ENCODE assay signal across 19 cellular contexts in genomic region chr1:77014396-77014795, GRCh38.
DNase-seq lines count a peak whose midpoint lies in the region; ATAC-seq, FAIRE-seq and TF ChIP-seq lines count a peak whose summit lies in the region.
"Had no signal": no experiment of that assay in that cellular context is flagged by ENCODE, and none has a peak within 500 bp of the region (broad histone marks: within the 10 kb centered on the region; RNA-seq: fewer than 3 reads in every experiment).

No MANE protein-coding gene starts in this region.

- H3K4me3 Mint-ChIP-seq in activated T-helper 1 cell treated with anti-CD3 and anti-CD28 coated beads, Interleukin-12 subunit alpha, Interleukin-12 subunit beta, Interleukin-2, Interleukin-4 antibody, amounts not matched to agents 30 ng/mL and 10 ng/mL and 1 ng/mL, durations not matched to agents 14 hours and 24 hours and 36 hours = no peak overlapping the region
- H3K4me3 Mint-ChIP-seq: H9, T-cell had no signal

- WGBS in K562 (ENCODE audit: insufficient coverage, low coverage, missing lambda C conversion rate) = 8% methylated on average over 1 of the region's 2 CpGs

- H3K27ac Mint-ChIP-seq in activated T-helper 1 cell treated with anti-CD3 and anti-CD28 coated beads, Interleukin-12 subunit alpha, Interleukin-12 subunit beta, Interleukin-2, Interleukin-4 antibody, amounts not matched to agents 30 ng/mL and 10 ng/mL and 1 ng/mL, durations not matched to agents 14 hours and 24 hours and 36 hours = no peak overlapping the region
- H3K27ac Mint-ChIP-seq: H9, T-cell had no signal

- ATAC-seq in K562 = no peak
- ATAC-seq: HepG2, T-cell had no signal

- no peaks in the 10 kb centered on the region for H3K9me3 ChIP-seq in K562 (replicated peaks; ENCODE audit: control insufficient read depth, insufficient read depth, low read depth, low read length)
- H3K9me3 ChIP-seq: BLaER1 treated with 17β-estradiol and CSF1 and Interleukin-3, amounts not matched to agents 10 nM and 100 nM; SJSA1 had no signal

- no peak for FAIRE-seq in K562 (lab: Jason Lieb, UNC)
- FAIRE-seq: G401.6, HepG2 had no signal

- H3K27me3 ChIP-seq in K562 (ENCODE audit: control insufficient read depth in 2 of 2, insufficient read depth in 2 of 2, low read length in 2 of 2) = no peaks in the 10 kb centered on the region
- H3K27me3 ChIP-seq: BLaER1 treated with 17β-estradiol and CSF1 and Interleukin-3, amounts not matched to agents 10 nM and 100 nM had no signal

- no peaks in the 10 kb centered on the region for H3K4me1 ChIP-seq in K562 (replicated peaks in 1 of 2; ENCODE audit: control insufficient read depth in 2 of 2, insufficient read depth in 2 of 2, low read length in 2 of 2)
- H3K4me1 ChIP-seq: SJSA1 had no signal

- no peak for TF ChIP-seq EP300 in K562 (IDR thresholded peaks at IDR 0.05; ENCODE audit: low read length)

- DNase-seq in D341Med (ENCODE audit: low spot score) (peak; percentile 67), HEK293T (ENCODE audit: extremely low spot score) (no peak), K562 (ENCODE audit: extremely low read depth in 1 of 4, low spot score in 3 of 4) (no peak), myocyte (ENCODE audit: low read depth) (peak; percentile 49), NCI-H774 (lab: John Stamatoyannopoulos, UW) (no peak), activated gamma-delta T cell (lab: John Stamatoyannopoulos, UW) (no peak), ureter (ENCODE audit: low spot score) (no peak)
- no peak for DNase-seq in activated T-helper 1 cell treated with anti-CD3 and anti-CD28 coated beads, Interleukin-12 subunit alpha, Interleukin-12 subunit beta, Interleukin-2, Interleukin-4 antibody, amounts not matched to agents 30 ng/mL and 10 ng/mL and 1 ng/mL, durations not matched to agents 14 hours and 24 hours and 36 hours (ENCODE audit: low spot score)
- DNase-seq: DMS79; H9; NCI-H1436; NCI-H2029 treated with DMSO at 0.1 percent for 48 hours; NCI-H524 treated with DMSO at 0.1 percent for 48 hours; NK-92 treated with Interleukin-12 subunit alpha and Interleukin-12 subunit beta, amount 100 ng/mL, for 24 hours; T-cell had no signal

- H3K36me3 Mint-ChIP-seq in activated T-helper 1 cell treated with anti-CD3 and anti-CD28 coated beads, Interleukin-12 subunit alpha, Interleukin-12 subunit beta, Interleukin-2, Interleukin-4 antibody, amounts not matched to agents 30 ng/mL and 10 ng/mL and 1 ng/mL, durations not matched to agents 14 hours and 24 hours and 36 hours (ENCODE audit: low read depth) = no peaks in the 10 kb centered on the region
- H3K36me3 Mint-ChIP-seq: T-cell had no signal

- H3K79me2 ChIP-seq in K562 (ENCODE audit: control insufficient read depth, insufficient read depth, low read length) = no peaks in the 10 kb centered on the region

- TF ChIP-seq CTCF in K562 (IDR thresholded peaks at IDR 0.05 in 2 of 3, conservative IDR thresholded peaks at IDR 0.05 in 1 of 3; ENCODE audit: insufficient read depth in 2 of 3, low read depth in 1 of 3, low read length in 3 of 3) = no peak

- no peaks in the 10 kb centered on the region for H3K9me3 Mint-ChIP-seq in activated T-helper 1 cell treated with anti-CD3 and anti-CD28 coated beads, Interleukin-12 subunit alpha, Interleukin-12 subunit beta, Interleukin-2, Interleukin-4 antibody, amounts not matched to agents 30 ng/mL and 10 ng/mL and 1 ng/mL, durations not matched to agents 14 hours and 24 hours and 36 hours
- H3K9me3 Mint-ChIP-seq: H9, T-cell had no signal

- no peaks in the 10 kb centered on the region for H3K36me3 ChIP-seq in K562 (ENCODE audit: control insufficient read depth, insufficient read depth, low read length)
- H3K36me3 ChIP-seq: BLaER1 treated with 17β-estradiol and CSF1 and Interleukin-3, amounts not matched to agents 10 nM and 100 nM; SJSA1 had no signal

- no peak overlapping the region for H2AFZ ChIP-seq in K562 (ENCODE audit: low read depth, low read length)

- no peak overlapping the region for H3K4me2 ChIP-seq in K562 (ENCODE audit: insufficient read depth, low read length)
- H3K4me2 ChIP-seq: BLaER1 treated with 17β-estradiol and CSF1 and Interleukin-3, amounts not matched to agents 10 nM and 100 nM had no signal

- no peaks in the 10 kb centered on the region for H3K9me1 ChIP-seq in K562 (ENCODE audit: control insufficient read depth, insufficient read depth, low read length)

- TF ChIP-seq RAD21 in K562 (CRISPR knock-in tag; conservative IDR thresholded peaks at IDR 0.05 in 1 of 2, IDR thresholded peaks at IDR 0.05 in 1 of 2) = no peak

- POLR2A ChIA-PET in HEK293T (lab: Yijun Ruan, JAX) (no interaction called here), K562 (lab: Yijun Ruan, JAX) (no interaction called here)

- H4K20me1 ChIP-seq in K562 (replicated peaks; ENCODE audit: control insufficient read depth, insufficient read depth, low read length) = no peaks in the 10 kb centered on the region
- H4K20me1 ChIP-seq: BLaER1 treated with 17β-estradiol and CSF1 and Interleukin-3, amounts not matched to agents 10 nM and 100 nM had no signal

- CTCF ChIA-PET in HEK293T (lab: Yijun Ruan, JAX) = interaction anchor here (0.6 kb wide), 1 partner anchor 48 kb away, joined by 3 read pairs; no protein-coding TSS in a partner anchor
- CTCF ChIA-PET in K562 (lab: Yijun Ruan, JAX; ENCODE audit: low intra/inter-chr PET ratio) = no interaction called here

- no peaks in the 10 kb centered on the region for H3K27me3 Mint-ChIP-seq in activated T-helper 1 cell treated with anti-CD3 and anti-CD28 coated beads, Interleukin-12 subunit alpha, Interleukin-12 subunit beta, Interleukin-2, Interleukin-4 antibody, amounts not matched to agents 30 ng/mL and 10 ng/mL and 1 ng/mL, durations not matched to agents 14 hours and 24 hours and 36 hours (ENCODE audit: insufficient read depth)

- H3K4me3 ChIP-seq in K562 = no peak overlapping the region
- H3K4me3 ChIP-seq: BLaER1 treated with 17β-estradiol and CSF1 and Interleukin-3, amounts not matched to agents 10 nM and 100 nM; SJSA1 had no signal

- H3K4me1 Mint-ChIP-seq in activated T-helper 1 cell treated with anti-CD3 and anti-CD28 coated beads, Interleukin-12 subunit alpha, Interleukin-12 subunit beta, Interleukin-2, Interleukin-4 antibody, amounts not matched to agents 30 ng/mL and 10 ng/mL and 1 ng/mL, durations not matched to agents 14 hours and 24 hours and 36 hours (ENCODE audit: low read depth) = no peaks in the 10 kb centered on the region
- H3K4me1 Mint-ChIP-seq: T-cell had no signal

- in situ Hi-C loops in K562 (cut with MboI) = no loop called here

- no peak for TF ChIP-seq POLR2A in K562 (conservative IDR thresholded peaks at IDR 0.05)

- H3K27ac ChIP-seq in K562 (ENCODE audit: extremely low read depth, low read depth, low read length) = no peak overlapping the region
- H3K27ac ChIP-seq: BLaER1 treated with 17β-estradiol and CSF1 and Interleukin-3, amounts not matched to agents 10 nM and 100 nM; SJSA1 had no signal

- intact Hi-C loops in K562 (cut with micrococcal nuclease) = no loop called here
- intact Hi-C loops in activated T-helper 1 cell treated with anti-CD3 and anti-CD28 coated beads, Interleukin-12 subunit alpha, Interleukin-12 subunit beta, Interleukin-2, Interleukin-4 antibody, amounts not matched to agents 30 ng/mL and 10 ng/mL and 1 ng/mL, durations not matched to agents 14 hours and 24 hours and 36 hours (cut with micrococcal nuclease) = no loop called here

- no peak overlapping the region for H3K9ac ChIP-seq in K562 (ENCODE audit: insufficient read depth in 1 of 2, low read depth in 2 of 2, low read length in 2 of 2)
- H3K9ac ChIP-seq: BLaER1 treated with 17β-estradiol and CSF1 and Interleukin-3, amounts not matched to agents 10 nM and 100 nM had no signal

- no TSS peak for BruUV-seq in K562 (replicated peaks; lab: Mats Ljungman, UMichigan)

TF ChIP-seq in HEK293T, 16 proteins besides CTCF, POLR2A, EP300 and RAD21:
- TF ChIP-seq HDGF (IDR thresholded peaks at IDR 0.05; ENCODE audit: borderline replicate concordance) = no peak
- no peak for TF ChIP-seq SP1 (IDR thresholded peaks at IDR 0.05)
- no peak for TF ChIP-seq LEF1 (IDR thresholded peaks at IDR 0.05; ENCODE audit: borderline replicate concordance)
- peak; percentile 87 for TF ChIP-seq PKNOX1 (IDR thresholded peaks at IDR 0.05)
- TF ChIP-seq BHLHE40 (IDR thresholded peaks at IDR 0.05; ENCODE audit: borderline replicate concordance) = no peak
- TF ChIP-seq ZNF384 (IDR thresholded peaks at IDR 0.05) = no peak
- no peak for TF ChIP-seq NFRKB (IDR thresholded peaks at IDR 0.05)
- TF ChIP-seq TARDBP (IDR thresholded peaks at IDR 0.05) = no peak
TF ChIP-seq in HEK293T: peak in this region for 1.

TF ChIP-seq in K562, 482 proteins besides CTCF, POLR2A, EP300 and RAD21:
- TF ChIP-seq KHSRP (IDR thresholded peaks at IDR 0.05) (no peak), PKNOX1 (IDR thresholded peaks at IDR 0.05) (peak; percentile 50), ZNF436 (CRISPR knock-in tag; IDR thresholded peaks at IDR 0.05) (no peak), CBX3 (IDR thresholded peaks at IDR 0.05; ENCODE audit: borderline replicate concordance in 1 of 2, low read length in 2 of 2) (no peak)

Comparison
In these comparisons a context has a peak if more than half of its experiments do, and no peak if none do; other contexts are left out.
1. DNase-seq: peak in D341Med (single experiment) and myocyte (single experiment); none in HEK293T (single experiment), K562 (0 of 4), NCI-H774 (single experiment), activated gamma-delta T cell (single experiment), activated T-helper 1 cell treated with anti-CD3 and anti-CD28 coated beads, Interleukin-12 subunit alpha, Interleukin-12 subunit beta, Interleukin-2, Interleukin-4 antibody, amounts not matched to agents 30 ng/mL and 10 ng/mL and 1 ng/mL, durations not matched to agents 14 hours and 24 hours and 36 hours (single experiment) and ureter (single experiment).